In the genomic region with DNA sequence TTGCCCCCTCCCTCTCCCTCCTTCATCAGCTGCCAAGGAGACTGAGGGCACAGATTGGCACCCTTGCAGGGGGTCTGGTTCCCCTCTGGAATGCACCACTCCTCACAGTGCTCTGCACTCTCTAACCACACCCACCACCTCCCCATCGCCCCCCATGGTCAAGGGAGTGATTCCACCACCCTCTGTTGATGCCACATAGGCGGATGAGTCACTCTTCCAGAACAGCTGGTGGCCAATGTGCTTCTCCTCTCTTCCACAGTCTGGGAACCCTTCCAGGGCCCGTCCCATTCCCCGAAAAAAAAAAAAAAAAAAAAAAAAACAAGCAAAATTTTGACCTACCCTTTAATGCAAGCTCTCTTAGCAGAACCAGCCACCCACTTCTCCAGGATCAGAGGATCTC, we compare ENCODE assay signal across 13 cellular contexts.
A peak's percentile ranks its signal among the peaks of the same experiment; 100 is the strongest.
DNase-seq lines count a peak whose midpoint lies in the region; ATAC-seq and TF ChIP-seq lines count a peak whose summit lies in the region.
"Had no signal": no experiment of that assay in that cellular context is flagged by ENCODE, and none has a peak within 500 bp of the region (broad histone marks: within the 10 kb centered on the region; RNA-seq: fewer than 3 reads in every experiment).

No MANE protein-coding gene starts in this region.

- no peak overlapping the region for H3K27ac ChIP-seq in breast epithelium
- H3K27ac ChIP-seq in RWPE1: peak overlapping the region; percentile 61
- no peak overlapping the region for H3K27ac ChIP-seq in SK-N-SH (ENCODE audit: low read depth in 2 of 2, low read length in 1 of 2)
- H3K27ac ChIP-seq: gastrocnemius medialis had no signal

- TF ChIP-seq CTCF in MCF 10A (IDR thresholded peaks at IDR 0.05; ENCODE audit: unreplicated experiment) (no peak), breast epithelium (IDR thresholded peaks at IDR 0.05) (no peak), RWPE1 (conservative IDR thresholded peaks at IDR 0.05; ENCODE audit: low read depth) (no peak), fibroblast of the aortic adventitia (IDR thresholded peaks at IDR 0.05; ENCODE audit: insufficient read depth, low read length) (peak; percentile 13), SK-N-SH (IDR thresholded peaks at IDR 0.05) (no peak)

- no peak overlapping the region for H3K4me3 Mint-ChIP-seq in MCF 10A (ENCODE audit: unreplicated experiment)
- H3K4me3 Mint-ChIP-seq: activated CD8-positive, alpha-beta T cell treated with anti-CD3 and anti-CD28 coated beads, Interleukin-2, amount 10 ng/mL, durations not matched to agents 7 days and 5 days had no signal

- no peaks in the 10 kb centered on the region for H3K27me3 Mint-ChIP-seq in MCF 10A (ENCODE audit: insufficient read depth, unreplicated experiment)

- H3K9me3 ChIP-seq in breast epithelium: no peaks in the 10 kb centered on the region
- no peaks in the 10 kb centered on the region for H3K9me3 ChIP-seq in SK-N-SH
- H3K9me3 ChIP-seq: gastrocnemius medialis had no signal

- H3K36me3 ChIP-seq in breast epithelium: no peaks in the 10 kb centered on the region
- no peaks in the 10 kb centered on the region for H3K36me3 ChIP-seq in SK-N-SH (replicated peaks in 1 of 2; ENCODE audit: control insufficient read depth in 1 of 2, insufficient read depth in 2 of 2, low read length in 1 of 2)
- H3K36me3 ChIP-seq: gastrocnemius medialis had no signal

- H3K79me2 ChIP-seq in SK-N-SH (ENCODE audit: insufficient read depth): no peaks in the 10 kb centered on the region

- H3K27me3 ChIP-seq in breast epithelium (no peaks in the 10 kb centered on the region), SK-N-SH (ENCODE audit: insufficient read depth) (no peaks in the 10 kb centered on the region)
- H3K27me3 ChIP-seq: gastrocnemius medialis had no signal

- H3K4me2 ChIP-seq in SK-N-SH: no peak overlapping the region
- H3K4me2 ChIP-seq: smooth muscle cell had no signal

- no TSS peak for BruUV-seq in MCF 10A (replicated peaks; lab: Mats Ljungman, UMichigan)

- no peaks in the 10 kb centered on the region for H3K36me3 Mint-ChIP-seq in MCF 10A (ENCODE audit: insufficient read depth, unreplicated experiment)

- no peak overlapping the region for H3K9ac ChIP-seq in SK-N-SH

- WGBS in SK-N-SH (ENCODE audit: low lambda C conversion rate): 27% methylated on average over 4 of the region's 4 CpGs

- DNase-seq in MCF 10A (ENCODE audit: unreplicated experiment): peak; percentile 93
- no peak for DNase-seq in breast epithelium (ENCODE audit: low spot score in 2 of 2)
- DNase-seq in RWPE1 (ENCODE audit: low spot score): peak; percentile 38
- DNase-seq in fibroblast of the aortic adventitia (ENCODE audit: low read depth): peak; percentile 90
- DNase-seq in smooth muscle cell of the brain vasculature (ENCODE audit: low read depth, low spot score): peak; percentile 77
- no peak for DNase-seq in HuH-7.5 (ENCODE audit: low spot score)
- DNase-seq in SK-N-SH: no peak
- DNase-seq: 8988T; activated CD8-positive, alpha-beta T cell treated with anti-CD3 and anti-CD28 coated beads, Interleukin-2, amount 10 ng/mL, durations not matched to agents 7 days and 5 days; NCI-H526 treated with DMSO at 0.1 percent for 48 hours had no signal

- H3K4me1 ChIP-seq in breast epithelium (no peaks in the 10 kb centered on the region), SK-N-SH (ENCODE audit: control insufficient read depth in 1 of 2, insufficient read depth in 2 of 2, low read depth in 1 of 2, low read length in 1 of 2) (peaks cover under 1 to 7% of the 10 kb centered on the region in 2 experiments; a peak in 2 of 4 replicates)

- H2AFZ ChIP-seq in SK-N-SH (ENCODE audit: low read depth): no peak overlapping the region

- no peak for TF ChIP-seq EP300 in SK-N-SH (IDR thresholded peaks at IDR 0.05; ENCODE audit: borderline replicate concordance in 1 of 2, low read depth in 1 of 2, low read length in 1 of 2)

- TF ChIP-seq RAD21 in SK-N-SH (IDR thresholded peaks at IDR 0.05; ENCODE audit: low read length): no peak

- H3K4me1 Mint-ChIP-seq in MCF 10A (ENCODE audit: insufficient read depth, unreplicated experiment): peaks cover 22% of the 10 kb centered on the region

- CTCF ChIA-PET in MCF 10A (lab: Yijun Ruan, JAX): interaction anchor here (0.6 to 7.1 kb wide), 14 partner anchors 9 to 364 kb away, joined by 3 to 64 read pairs (median 3); no protein-coding TSS in a partner anchor
- CTCF ChIA-PET in RWPE1 (lab: Yijun Ruan, JAX): no interaction called here
- CTCF ChIA-PET in SK-N-SH (lab: Yijun Ruan, JAX): interaction anchor here (4.5 to 5.8 kb wide), 2 partner anchors 354 to 407 kb away, joined by 19 to 97 read pairs; no protein-coding TSS in a partner anchor

- H3K4me3 ChIP-seq in breast epithelium (no peak overlapping the region), fibroblast of the aortic adventitia (ENCODE audit: low read depth, low read length) (no peak overlapping the region), SK-N-SH (ENCODE audit: low read depth in 2 of 2, low read length in 1 of 2) (no peak overlapping the region)
- H3K4me3 ChIP-seq: gastrocnemius medialis, smooth muscle cell had no signal

- TF ChIP-seq POLR2A in breast epithelium (IDR thresholded peaks at IDR 0.05): no peak

- POLR2A ChIA-PET in MCF 10A (lab: Yijun Ruan, JAX) (interaction anchor here (0.5 to 12.4 kb wide), 13 partner anchors 9 to 636 kb away, joined by 3 to 192 read pairs (median 3); no protein-coding TSS in a partner anchor), RWPE1 (lab: Yijun Ruan, JAX; ENCODE audit: low non-redundant PET) (no interaction called here), SK-N-SH (lab: Yijun Ruan, JAX) (no interaction called here)

- H4K20me1 ChIP-seq in SK-N-SH (ENCODE audit: insufficient read depth): no peaks in the 10 kb centered on the region

- H3K9me2 ChIP-seq in SK-N-SH: no peaks in the 10 kb centered on the region

- no peaks in the 10 kb centered on the region for H3F3A ChIP-seq in SK-N-SH (replicated peaks; ENCODE audit: insufficient read depth)

- no peaks in the 10 kb centered on the region for H3K9me3 Mint-ChIP-seq in MCF 10A (ENCODE audit: unreplicated experiment)

- H3K27ac Mint-ChIP-seq in MCF 10A (ENCODE audit: low read depth, unreplicated experiment): no peak overlapping the region
- H3K27ac Mint-ChIP-seq: activated CD8-positive, alpha-beta T cell treated with anti-CD3 and anti-CD28 coated beads, Interleukin-2, amount 10 ng/mL, durations not matched to agents 7 days and 5 days had no signal

- ATAC-seq in HG02623 (IDR thresholded peaks at IDR 0.05; ENCODE audit: unreplicated experiment): no peak
- ATAC-seq: activated CD8-positive, alpha-beta T cell treated with anti-CD3 and anti-CD28 coated beads, Interleukin-2, amount 10 ng/mL, durations not matched to agents 7 days and 5 days; gastrocnemius medialis had no signal

- intact Hi-C loops in MCF 10A (cut with micrococcal nuclease): loop anchor here (10.0 kb wide), 2 partner anchors 242 to 282 kb away; no protein-coding TSS in a partner anchor
- intact Hi-C loops in breast epithelium (cut with DNase I; ENCODE audit: low total_unique reads): no loop called here

TF ChIP-seq in SK-N-SH, 30 proteins besides CTCF, POLR2A, EP300 and RAD21:
- TF ChIP-seq ZBTB33 (IDR thresholded peaks at IDR 0.05; ENCODE audit: borderline replicate concordance, low read depth): no peak
- TF ChIP-seq FOXM1 (IDR thresholded peaks at IDR 0.05; ENCODE audit: low read depth): no peak
- TF ChIP-seq ELF1 (IDR thresholded peaks at IDR 0.05): no peak
- no peak for TF ChIP-seq TAF1 (IDR thresholded peaks at IDR 0.05; ENCODE audit: borderline replicate concordance, low read depth, low read length)
- TF ChIP-seq TCF12 (IDR thresholded peaks at IDR 0.05): no peak

Comparison
In these comparisons a context has a peak if more than half of its experiments do, and no peak if none do; other contexts are left out.
1. DNase-seq: peak in MCF 10A (single experiment), RWPE1 (single experiment), fibroblast of the aortic adventitia (single experiment) and smooth muscle cell of the brain vasculature (single experiment); none in breast epithelium (0 of 2), HuH-7.5 (single experiment) and SK-N-SH (single experiment).